ENCODE assay signal across 9 cellular contexts in genomic region chr10:95229724-95230627, GRCh38. TPM values are rescaled to one million over a fixed set of nuclear protein-coding genes. Genes with fewer than 3 reads are reported as not detected.
DNase-seq lines count a peak whose midpoint lies in the region; ATAC-seq lines count a peak whose summit lies in the region.
"Had no signal": no experiment of that assay in that cellular context is flagged by ENCODE, and none has a peak within 500 bp of the region (broad histone marks: within the 10 kb centered on the region; RNA-seq: fewer than 3 reads in every experiment).

No MANE protein-coding gene starts in this region.

- no peak for DNase-seq in activated CD4-positive, alpha-beta T cell treated with anti-CD3 and anti-CD28 coated beads for 36 hours
- DNase-seq in activated CD4-positive, alpha-beta T cell treated with anti-CD3 and anti-CD28 coated beads for 4 hours, result no peak
- no peak for DNase-seq in mucosa of gallbladder (ENCODE audit: low spot score)
- no peak for DNase-seq in stimulated activated CD4-positive, alpha-beta T cell treated with anti-CD3 and anti-CD28 coated beads, Interleukin-4, amount 100 ng/mL, for 1 hour

- H3K9ac ChIP-seq in iPS-18a (ENCODE audit: low read length) (peak overlapping the region; percentile 84), subcutaneous abdominal adipose tissue (ENCODE audit: low read length in 5 of 5) (peak overlapping the region in 2 of 5 donors; percentile 16 to 36)

- H3K36me3 Mint-ChIP-seq in activated CD4-positive, alpha-beta T cell treated with anti-CD3 and anti-CD28 coated beads for 36 hours (ENCODE audit: low read depth), result peaks cover 4% of the 10 kb centered on the region
- peaks cover 2% of the 10 kb centered on the region for H3K36me3 Mint-ChIP-seq in activated naive CD8-positive, alpha-beta T cell

- H3K36me3 ChIP-seq in iPS-18a (ENCODE audit: control insufficient read depth, low read depth, low read length) (no peaks in the 10 kb centered on the region), subcutaneous abdominal adipose tissue (ENCODE audit: control insufficient read depth in 5 of 5, insufficient read depth in 5 of 5, low read length in 5 of 5) (peaks cover 0 to 20% (median 7%) of the 10 kb centered on the region in 5 donors)

- H3K9me3 ChIP-seq in iPS-18a (ENCODE audit: control insufficient read depth, low read depth, low read length) (no peaks in the 10 kb centered on the region), subcutaneous abdominal adipose tissue (ENCODE audit: control insufficient read depth in 5 of 5, low read length in 5 of 5) (peaks cover 0 to 4% (median 0%) of the 10 kb centered on the region in 5 donors)

- H3K27ac Mint-ChIP-seq in activated CD4-positive, alpha-beta T cell treated with anti-CD3 and anti-CD28 coated beads for 36 hours, result peak overlapping the region; percentile 82
- H3K27ac Mint-ChIP-seq in activated naive CD8-positive, alpha-beta T cell, result peak overlapping the region; percentile 84

- peak overlapping the region; percentile 65 for H3K4me3 Mint-ChIP-seq in activated CD4-positive, alpha-beta T cell treated with anti-CD3 and anti-CD28 coated beads for 36 hours
- peak overlapping the region; percentile 88 for H3K4me3 Mint-ChIP-seq in activated naive CD8-positive, alpha-beta T cell

- H3K4me1 ChIP-seq in iPS-18a (ENCODE audit: control insufficient read depth, low read depth, low read length) (peaks cover 23% of the 10 kb centered on the region), subcutaneous abdominal adipose tissue (ENCODE audit: control insufficient read depth in 5 of 5, insufficient read depth in 5 of 5, low read length in 5 of 5) (peaks cover 0 to 18% (median 13%) of the 10 kb centered on the region in 5 donors)

- H3K27me3 Mint-ChIP-seq in activated CD4-positive, alpha-beta T cell treated with anti-CD3 and anti-CD28 coated beads for 36 hours, result peaks cover 27% of the 10 kb centered on the region
- peaks cover 3% of the 10 kb centered on the region for H3K27me3 Mint-ChIP-seq in activated naive CD8-positive, alpha-beta T cell

- H3K27me3 ChIP-seq in iPS-18a (ENCODE audit: control insufficient read depth, insufficient read depth, low read length) (no peaks in the 10 kb centered on the region), subcutaneous abdominal adipose tissue (ENCODE audit: control insufficient read depth in 5 of 5, insufficient read depth in 4 of 5, low read length in 5 of 5) (no peaks in the 10 kb centered on the region)

- POLR2A ChIA-PET in activated CD4-positive, alpha-beta T cell treated with anti-CD3 and anti-CD28 coated beads for 36 hours (lab: Charles Lee), result no interaction called here

- no peak for ATAC-seq in activated CD4-positive, alpha-beta T cell treated with anti-CD3 and anti-CD28 coated beads for 36 hours
- no peak for ATAC-seq in HG03469 (IDR thresholded peaks at IDR 0.05; ENCODE audit: unreplicated experiment)

- intact Hi-C loops in activated CD4-positive, alpha-beta T cell treated with anti-CD3 and anti-CD28 coated beads for 36 hours (cut with DNase I, micrococcal nuclease), result loop anchor here (10.0 kb wide), 2 partner anchors 685 to 1115 kb away; partner anchors contain the start of gene HELLS (in 1 of the 2)

- CTCF ChIA-PET in activated CD4-positive, alpha-beta T cell treated with anti-CD3 and anti-CD28 coated beads for 36 hours (lab: Charles Lee), result interaction anchor here (0.6 to 1.3 kb wide), 4 partner anchors 13 to 132 kb away, joined by 3 read pairs; no protein-coding TSS in a partner anchor

- H3K27ac ChIP-seq in iPS-18a (ENCODE audit: low read length) (peak overlapping the region; percentile 50), subcutaneous abdominal adipose tissue (ENCODE audit: low read depth, low read length) (peak overlapping the region; percentile 57)
- H3K27ac ChIP-seq: C4-2B had no signal

- no peaks in the 10 kb centered on the region for H3K9me3 Mint-ChIP-seq in activated CD4-positive, alpha-beta T cell treated with anti-CD3 and anti-CD28 coated beads for 36 hours (ENCODE audit: low read depth)
- no peaks in the 10 kb centered on the region for H3K9me3 Mint-ChIP-seq in activated naive CD8-positive, alpha-beta T cell (ENCODE audit: low read depth)

- H3K4me3 ChIP-seq in iPS-18a (ENCODE audit: low read length) (peak overlapping the region; percentile 59), subcutaneous abdominal adipose tissue (ENCODE audit: low read depth in 1 of 5, low read length in 5 of 5) (peak overlapping the region in 4 of 5 donors; percentile 58 to 74 (median 66))

- peaks cover 13% of the 10 kb centered on the region for H3K4me1 Mint-ChIP-seq in activated CD4-positive, alpha-beta T cell treated with anti-CD3 and anti-CD28 coated beads for 36 hours
- H3K4me1 Mint-ChIP-seq in activated naive CD8-positive, alpha-beta T cell (ENCODE audit: low read depth), result peaks cover 11% of the 10 kb centered on the region

RNA-seq across cellular contexts. Expression of gene ACSM6, which starts 35.9 kb away (rescaled TPM):
- total RNA-seq in activated CD4-positive, alpha-beta T cell treated with anti-CD3 and anti-CD28 coated beads for 36 hours, result not detected
- not detected for total RNA-seq in mucosa of gallbladder
